ENCODE assay signal across 8 cellular contexts in genomic region chr3:196867155-196867506, GRCh38. TPM values are rescaled to one million over a fixed set of nuclear protein-coding genes. Genes with fewer than 3 reads are reported as not detected.
DNase-seq lines count a peak whose midpoint lies in the region; ATAC-seq and TF ChIP-seq lines count a peak whose summit lies in the region.

No MANE protein-coding gene starts in this region.

- H2AFZ ChIP-seq in H9 (ENCODE audit: low read length) (no peak overlapping the region), fibroblast of lung (ENCODE audit: low read length) (peak overlapping the region; percentile 99)

- peaks cover 3% of the 10 kb centered on the region for H3K79me1 ChIP-seq in H9 (ENCODE audit: insufficient read depth, low read depth, low read length, poor library complexity, severe bottlenecking)

- H3K36me3 ChIP-seq in SJCRH30 (peaks cover 6% of the 10 kb centered on the region), fibroblast of lung (ENCODE audit: control insufficient read depth, insufficient read depth, low read length) (no peaks in the 10 kb centered on the region)

- H4K5ac ChIP-seq in H9 (ENCODE audit: insufficient read length, low read depth, low read length) = no peak overlapping the region

- no peak for DNase-seq in H9
- peak in 1 of 2 experiments; percentile 7 for DNase-seq in SJCRH30
- DNase-seq in fibroblast of lung (ENCODE audit: low read depth in 2 of 2) = no peak
- DNase-seq in skeletal muscle cell (ENCODE audit: low read depth) = no peak
- DNase-seq in NCI-H2081 treated with DMSO at 0.1 percent for 48 hours (lab: John Stamatoyannopoulos, UW) = no peak
- no peak for DNase-seq in erythroblast (lab: John Stamatoyannopoulos, UW)
- DNase-seq in SKM-1 treated with dmso at 0.1 percent for 144 hours (lab: John Stamatoyannopoulos, UW; ENCODE audit: unreplicated experiment) = no peak

- H2BK15ac ChIP-seq in H9 (ENCODE audit: low read depth, low read length) = no peak overlapping the region

- no peak for TF ChIP-seq CTCF in H9 (conservative IDR thresholded peaks at IDR 0.05)
- TF ChIP-seq CTCF in fibroblast of lung (conservative IDR thresholded peaks at IDR 0.05 in 1 of 2, IDR thresholded peaks at IDR 0.05 in 1 of 2; ENCODE audit: low read depth in 1 of 2, low read length in 2 of 2) = no peak

- no peaks in the 10 kb centered on the region for H4K20me1 ChIP-seq in H9 (ENCODE audit: control insufficient read depth, insufficient read depth, insufficient read length)
- H4K20me1 ChIP-seq in fibroblast of lung (ENCODE audit: control insufficient read depth, extremely low read depth, insufficient read depth, low read length) = no peaks in the 10 kb centered on the region

- no peak overlapping the region for H3K14ac ChIP-seq in H9 (ENCODE audit: insufficient read depth, low read length)

- no CpG with 5 or more reads among the region's 6 CpGs for WGBS in H9 (ENCODE audit: extremely low coverage, insufficient read length, low lambda C conversion rate)

- H3K27me3 ChIP-seq in H9 (ENCODE audit: insufficient read depth, low read length) (no peaks in the 10 kb centered on the region), SJCRH30 (no peaks in the 10 kb centered on the region), fibroblast of lung (ENCODE audit: control insufficient read depth, insufficient read depth, low read length) (no peaks in the 10 kb centered on the region)

- H3K4me2 ChIP-seq in H9 (ENCODE audit: insufficient read depth, insufficient read length, low read length) = peak overlapping the region; percentile 92
- peak overlapping the region; percentile 59 for H3K4me2 ChIP-seq in fibroblast of lung (ENCODE audit: extremely low read depth, insufficient read depth, low read length)

- TF ChIP-seq POLR2A in erythroblast (IDR thresholded peaks at IDR 0.05; ENCODE audit: low read length) = no peak

- H3K4me3 ChIP-seq in SJCRH30 = peak overlapping the region; percentile 98
- peak overlapping the region; percentile 56 to 95 (median 68) for H3K4me3 ChIP-seq in fibroblast of lung (replicated peaks in 1 of 4; ENCODE audit: control extremely low read depth in 1 of 4, insufficient read depth in 1 of 4, low read depth in 3 of 4, low read length in 4 of 4)
- peak overlapping the region; percentile 79 for H3K4me3 ChIP-seq in skeletal muscle cell (ENCODE audit: low read depth, low read length)

- H2BK20ac ChIP-seq in H9 (ENCODE audit: low read depth, low read length, poor library complexity, severe bottlenecking) = no peak overlapping the region

- H4K8ac ChIP-seq in H9 (replicated peaks; ENCODE audit: insufficient read length, low read depth, low read length) = no peak overlapping the region

- peak overlapping the region; percentile 86 to 96 for H3K4me3 Mint-ChIP-seq in H9

- H2BK5ac ChIP-seq in H9 (ENCODE audit: insufficient read length, low read length) = no peak overlapping the region

- H3K36me3 Mint-ChIP-seq in H9 (ENCODE audit: insufficient read depth in 1 of 3, low read depth in 3 of 3) = peaks cover 2 to 4% (median 3%) of the 10 kb centered on the region in 3 experiments; a peak in 5 of 7 replicates

- H3T11ph ChIP-seq in H9 (ENCODE audit: low read length) = no peak overlapping the region

- peaks cover 5% of the 10 kb centered on the region for H3K23me2 ChIP-seq in H9 (ENCODE audit: insufficient read length, low read depth, low read length, poor library complexity, severe bottlenecking)

- H3K9me3 ChIP-seq in H9 (ENCODE audit: control insufficient read depth, low read depth, low read length) (no peaks in the 10 kb centered on the region), SJCRH30 (replicated peaks) (peaks cover 7% of the 10 kb centered on the region; the same call in 1 of the 2 replicates), fibroblast of lung (ENCODE audit: control insufficient read depth, insufficient read depth, low read depth, low read length) (no peaks in the 10 kb centered on the region)

- H3K27me3 Mint-ChIP-seq in H9 (ENCODE audit: low read depth) = no peaks in the 10 kb centered on the region

- H2BK120ac ChIP-seq in H9 (ENCODE audit: low read depth, low read length, poor library complexity, severe bottlenecking) = no peak overlapping the region

- H3K4me1 ChIP-seq in H9 (ENCODE audit: insufficient read depth, low read length) (no peaks in the 10 kb centered on the region), SJCRH30 (peaks cover 7% of the 10 kb centered on the region; the same call in 1 of the 2 replicates), fibroblast of lung (ENCODE audit: control insufficient read depth, extremely low read depth, insufficient read depth, low read length) (no peaks in the 10 kb centered on the region)

- no peak for ATAC-seq in HG02678 (IDR thresholded peaks at IDR 0.05; ENCODE audit: unreplicated experiment)

- peaks cover 20% of the 10 kb centered on the region; the same call in 1 of the 2 replicates for H3K79me2 ChIP-seq in H9 (ENCODE audit: insufficient read depth, low read length)
- peaks cover 42% of the 10 kb centered on the region for H3K79me2 ChIP-seq in fibroblast of lung (ENCODE audit: control insufficient read depth, insufficient read depth, low read length)

- H3K23ac ChIP-seq in H9 (ENCODE audit: insufficient read length, low read depth, low read length) = no peak overlapping the region

- H3K27ac ChIP-seq in H9 (ENCODE audit: insufficient read length, low read depth, low read length) = peak overlapping the region; percentile 43
- peak overlapping the region; percentile 66 for H3K27ac ChIP-seq in SJCRH30
- peak overlapping the region; percentile 92 for H3K27ac ChIP-seq in fibroblast of lung (ENCODE audit: insufficient read depth, low read length)

- no peak overlapping the region for H4K91ac ChIP-seq in H9 (ENCODE audit: insufficient read length, low read depth, low read length)

- H3K9ac ChIP-seq in H9 (ENCODE audit: extremely low read depth, insufficient read length, low read length) (peak overlapping the region; percentile 74), fibroblast of lung (ENCODE audit: insufficient read depth, low read length) (peak overlapping the region; percentile 77)

- peak overlapping the region; percentile 95 to 97 (median 97); a peak in 6 of 7 replicates for H3K27ac Mint-ChIP-seq in H9

- no peak overlapping the region for H2AK5ac ChIP-seq in H9 (ENCODE audit: insufficient read length, low read length)

- peaks cover 6 to 11% of the 10 kb centered on the region in 2 experiments; a peak in 3 of 4 replicates for H3K4me1 Mint-ChIP-seq in H9

- H2BK12ac ChIP-seq in H9 (ENCODE audit: insufficient read length, low read depth, low read length) = no peak overlapping the region

- peaks cover 10 to 16% of the 10 kb centered on the region in 2 experiments; a peak in 4 of 5 replicates for H3K9me3 Mint-ChIP-seq in H9

- H3K56ac ChIP-seq in H9 (ENCODE audit: insufficient read length, low read depth, low read length) = no peak overlapping the region

- H3K18ac ChIP-seq in H9 (ENCODE audit: insufficient read length, low read depth, low read length) = no peak overlapping the region

- H3K4ac ChIP-seq in H9 (ENCODE audit: low read depth, low read length) = no peak overlapping the region

RNA-seq across cellular contexts. Expression of gene SENP5, which starts 0.6 kb away (rescaled TPM):
- total RNA-seq in H9 (2021) (28.3 and 30.4 TPM in 2 replicates), fibroblast of lung (41.3 and 43.8 TPM in 2 replicates)
- 45.4 and 54.0 TPM in 2 replicates for total RNA-seq in SJCRH30 (2014; rRNA removed; shearing (Covaris generic))
- 12.5 and 18.6 TPM in 2 replicates for polyA plus RNA-seq in fibroblast of lung
- 10.0 and 10.7 TPM in 2 replicates for polyA plus RNA-seq in fibroblast of lung (2012)
- polyA minus RNA-seq in fibroblast of lung (ENCODE audit: low replicate concordance) = 20.0 and 25.1 TPM in 2 replicates
